ENCODE assay signal across 1 cellular context in the genomic region with DNA sequence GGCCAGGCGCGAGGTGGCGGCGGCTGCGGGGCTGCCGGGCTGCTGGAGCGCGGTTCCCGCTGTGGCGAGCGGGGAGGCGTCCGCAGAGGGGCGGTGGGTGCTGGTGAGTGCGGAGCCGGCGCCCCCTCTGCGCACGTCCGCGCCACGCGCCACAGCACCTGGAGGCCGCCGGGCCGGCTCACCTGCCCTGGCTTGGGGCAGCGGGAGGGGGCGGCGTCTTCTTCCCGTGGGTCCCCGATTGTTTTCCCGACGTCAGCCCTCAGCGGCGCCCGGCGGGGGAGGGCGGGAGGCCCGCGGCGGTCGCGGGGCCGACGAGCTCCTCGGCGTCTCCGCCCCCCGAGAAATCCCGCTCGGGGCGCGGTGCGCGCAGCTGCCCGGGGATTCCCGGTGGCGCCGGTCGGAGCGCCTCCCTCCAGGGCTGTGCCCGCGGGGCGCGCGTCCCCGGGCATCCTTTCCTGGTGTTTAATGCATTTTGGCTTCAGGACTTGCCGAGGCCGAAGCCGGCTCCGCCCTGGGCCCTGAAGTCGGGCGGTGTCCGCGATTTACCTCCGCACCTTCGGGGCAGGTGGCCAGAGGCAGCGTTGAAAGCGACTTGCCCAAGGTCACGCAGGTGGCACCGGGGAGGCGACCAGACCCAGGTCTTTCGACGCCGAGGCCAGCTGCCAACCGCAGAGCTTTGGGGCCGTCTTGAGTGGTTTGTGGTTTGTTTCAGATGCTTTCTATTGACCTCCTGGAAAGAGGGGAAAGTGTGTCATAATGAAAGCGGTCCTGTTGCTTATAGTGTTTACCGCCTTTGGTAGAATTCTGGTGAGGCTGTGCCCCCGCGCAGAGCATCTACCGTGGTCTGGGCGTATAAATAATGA.
TF ChIP-seq lines count a peak whose summit lies in the region.

No MANE protein-coding gene starts in this region.

TF ChIP-seq in HepG2, 621 proteins besides CTCF, POLR2A, EP300 and RAD21 (continued from another document and continues in another):
- TF ChIP-seq, protein P1, sequence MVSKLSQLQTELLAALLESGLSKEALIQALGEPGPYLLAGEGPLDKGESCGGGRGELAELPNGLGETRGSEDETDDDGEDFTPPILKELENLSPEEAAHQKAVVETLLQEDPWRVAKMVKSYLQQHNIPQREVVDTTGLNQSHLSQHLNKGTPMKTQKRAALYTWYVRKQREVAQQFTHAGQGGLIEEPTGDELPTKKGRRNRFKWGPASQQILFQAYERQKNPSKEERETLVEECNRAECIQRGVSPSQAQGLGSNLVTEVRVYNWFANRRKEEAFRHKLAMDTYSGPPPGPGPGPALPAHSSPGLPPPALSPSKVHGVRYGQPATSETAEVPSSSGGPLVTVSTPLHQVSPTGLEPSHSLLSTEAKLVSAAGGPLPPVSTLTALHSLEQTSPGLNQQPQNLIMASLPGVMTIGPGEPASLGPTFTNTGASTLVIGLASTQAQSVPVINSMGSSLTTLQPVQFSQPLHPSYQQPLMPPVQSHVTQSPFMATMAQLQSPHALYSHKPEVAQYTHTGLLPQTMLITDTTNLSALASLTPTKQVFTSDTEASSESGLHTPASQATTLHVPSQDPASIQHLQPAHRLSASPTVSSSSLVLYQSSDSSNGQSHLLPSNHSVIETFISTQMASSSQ (IDR thresholded peaks at IDR 0.05; ENCODE audit: low read depth), result no peak
- TF ChIP-seq, protein P1 (CRISPR knock-in tag; IDR thresholded peaks at IDR 0.05; ENCODE audit: borderline replicate concordance), result no peak
- TF ChIP-seq ZNF777 (CRISPR knock-in tag; IDR thresholded peaks at IDR 0.05) (peak; percentile 98), PAX8 (CRISPR knock-in tag; IDR thresholded peaks at IDR 0.05; ENCODE audit: borderline replicate concordance) (no peak), NFATC3 (CRISPR knock-in tag; IDR thresholded peaks at IDR 0.05) (no peak), MYC (CRISPR knock-in tag; IDR thresholded peaks at IDR 0.05; ENCODE audit: borderline replicate concordance) (no peak), POGZ (CRISPR knock-in tag; IDR thresholded peaks at IDR 0.05) (no peak), ZNF274 (CRISPR knock-in tag; IDR thresholded peaks at IDR 0.05) (no peak; the same call in 1 of the 2 replicates), TOE1 (CRISPR knock-in tag; IDR thresholded peaks at IDR 0.05) (no peak), ELF1 (CRISPR knock-in tag; IDR thresholded peaks at IDR 0.05) (no peak), ZNF703 (CRISPR knock-in tag; IDR thresholded peaks at IDR 0.05; ENCODE audit: borderline replicate concordance) (no peak), GZF1 (CRISPR knock-in tag; IDR thresholded peaks at IDR 0.05) (no peak), ZNF616 (CRISPR knock-in tag; IDR thresholded peaks at IDR 0.05; ENCODE audit: low read depth) (no peak; the same call in 1 of the 2 replicates), NCOA5 (CRISPR knock-in tag; IDR thresholded peaks at IDR 0.05) (no peak)
- TF ChIP-seq, protein P2, sequence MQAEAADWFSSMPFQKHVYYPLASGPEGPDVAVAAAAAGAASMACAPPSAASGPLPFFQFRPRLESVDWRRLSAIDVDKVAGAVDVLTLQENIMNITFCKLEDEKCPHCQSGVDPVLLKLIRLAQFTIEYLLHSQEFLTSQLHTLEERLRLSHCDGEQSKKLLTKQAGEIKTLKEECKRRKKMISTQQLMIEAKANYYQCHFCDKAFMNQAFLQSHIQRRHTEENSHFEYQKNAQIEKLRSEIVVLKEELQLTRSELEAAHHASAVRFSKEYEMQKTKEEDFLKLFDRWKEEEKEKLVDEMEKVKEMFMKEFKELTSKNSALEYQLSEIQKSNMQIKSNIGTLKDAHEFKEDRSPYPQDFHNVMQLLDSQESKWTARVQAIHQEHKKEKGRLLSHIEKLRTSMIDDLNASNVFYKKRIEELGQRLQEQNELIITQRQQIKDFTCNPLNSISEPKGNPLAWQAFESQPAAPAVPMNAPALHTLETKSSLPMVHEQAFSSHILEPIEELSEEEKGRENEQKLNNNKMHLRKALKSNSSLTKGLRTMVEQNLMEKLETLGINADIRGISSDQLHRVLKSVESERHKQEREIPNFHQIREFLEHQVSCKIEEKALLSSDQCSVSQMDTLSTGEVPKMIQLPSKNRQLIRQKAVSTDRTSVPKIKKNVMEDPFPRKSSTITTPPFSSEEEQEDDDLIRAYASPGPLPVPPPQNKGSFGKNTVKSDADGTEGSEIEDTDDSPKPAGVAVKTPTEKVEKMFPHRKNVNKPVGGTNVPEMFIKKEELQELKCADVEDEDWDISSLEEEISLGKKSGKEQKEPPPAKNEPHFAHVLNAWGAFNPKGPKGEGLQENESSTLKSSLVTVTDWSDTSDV (CRISPR knock-in tag; IDR thresholded peaks at IDR 0.05), result no peak
- TF ChIP-seq, protein P3, sequence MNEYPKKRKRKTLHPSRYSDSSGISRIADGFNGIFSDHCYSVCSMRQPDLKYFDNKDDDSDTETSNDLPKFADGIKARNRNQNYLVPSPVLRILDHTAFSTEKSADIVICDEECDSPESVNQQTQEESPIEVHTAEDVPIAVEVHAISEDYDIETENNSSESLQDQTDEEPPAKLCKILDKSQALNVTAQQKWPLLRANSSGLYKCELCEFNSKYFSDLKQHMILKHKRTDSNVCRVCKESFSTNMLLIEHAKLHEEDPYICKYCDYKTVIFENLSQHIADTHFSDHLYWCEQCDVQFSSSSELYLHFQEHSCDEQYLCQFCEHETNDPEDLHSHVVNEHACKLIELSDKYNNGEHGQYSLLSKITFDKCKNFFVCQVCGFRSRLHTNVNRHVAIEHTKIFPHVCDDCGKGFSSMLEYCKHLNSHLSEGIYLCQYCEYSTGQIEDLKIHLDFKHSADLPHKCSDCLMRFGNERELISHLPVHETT (CRISPR knock-in tag; conservative IDR thresholded peaks at IDR 0.05), result peak; percentile 58; the same call in 1 of the 2 replicates
- TF ChIP-seq, protein P4, sequence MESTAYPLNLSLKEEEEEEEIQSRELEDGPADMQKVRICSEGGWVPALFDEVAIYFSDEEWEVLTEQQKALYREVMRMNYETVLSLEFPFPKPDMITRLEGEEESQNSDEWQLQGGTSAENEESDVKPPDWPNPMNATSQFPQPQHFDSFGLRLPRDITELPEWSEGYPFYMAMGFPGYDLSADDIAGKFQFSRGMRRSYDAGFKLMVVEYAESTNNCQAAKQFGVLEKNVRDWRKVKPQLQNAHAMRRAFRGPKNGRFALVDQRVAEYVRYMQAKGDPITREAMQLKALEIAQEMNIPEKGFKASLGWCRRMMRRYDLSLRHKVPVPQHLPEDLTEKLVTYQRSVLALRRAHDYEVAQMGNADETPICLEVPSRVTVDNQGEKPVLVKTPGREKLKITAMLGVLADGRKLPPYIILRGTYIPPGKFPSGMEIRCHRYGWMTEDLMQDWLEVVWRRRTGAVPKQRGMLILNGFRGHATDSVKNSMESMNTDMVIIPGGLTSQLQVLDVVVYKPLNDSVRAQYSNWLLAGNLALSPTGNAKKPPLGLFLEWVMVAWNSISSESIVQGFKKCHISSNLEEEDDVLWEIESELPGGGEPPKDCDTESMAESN (CRISPR knock-in tag; conservative IDR thresholded peaks at IDR 0.05), result 0 out of 2 replicates have a peak, but pooled peaks have one; percentile 43
- TF ChIP-seq, protein P5, sequence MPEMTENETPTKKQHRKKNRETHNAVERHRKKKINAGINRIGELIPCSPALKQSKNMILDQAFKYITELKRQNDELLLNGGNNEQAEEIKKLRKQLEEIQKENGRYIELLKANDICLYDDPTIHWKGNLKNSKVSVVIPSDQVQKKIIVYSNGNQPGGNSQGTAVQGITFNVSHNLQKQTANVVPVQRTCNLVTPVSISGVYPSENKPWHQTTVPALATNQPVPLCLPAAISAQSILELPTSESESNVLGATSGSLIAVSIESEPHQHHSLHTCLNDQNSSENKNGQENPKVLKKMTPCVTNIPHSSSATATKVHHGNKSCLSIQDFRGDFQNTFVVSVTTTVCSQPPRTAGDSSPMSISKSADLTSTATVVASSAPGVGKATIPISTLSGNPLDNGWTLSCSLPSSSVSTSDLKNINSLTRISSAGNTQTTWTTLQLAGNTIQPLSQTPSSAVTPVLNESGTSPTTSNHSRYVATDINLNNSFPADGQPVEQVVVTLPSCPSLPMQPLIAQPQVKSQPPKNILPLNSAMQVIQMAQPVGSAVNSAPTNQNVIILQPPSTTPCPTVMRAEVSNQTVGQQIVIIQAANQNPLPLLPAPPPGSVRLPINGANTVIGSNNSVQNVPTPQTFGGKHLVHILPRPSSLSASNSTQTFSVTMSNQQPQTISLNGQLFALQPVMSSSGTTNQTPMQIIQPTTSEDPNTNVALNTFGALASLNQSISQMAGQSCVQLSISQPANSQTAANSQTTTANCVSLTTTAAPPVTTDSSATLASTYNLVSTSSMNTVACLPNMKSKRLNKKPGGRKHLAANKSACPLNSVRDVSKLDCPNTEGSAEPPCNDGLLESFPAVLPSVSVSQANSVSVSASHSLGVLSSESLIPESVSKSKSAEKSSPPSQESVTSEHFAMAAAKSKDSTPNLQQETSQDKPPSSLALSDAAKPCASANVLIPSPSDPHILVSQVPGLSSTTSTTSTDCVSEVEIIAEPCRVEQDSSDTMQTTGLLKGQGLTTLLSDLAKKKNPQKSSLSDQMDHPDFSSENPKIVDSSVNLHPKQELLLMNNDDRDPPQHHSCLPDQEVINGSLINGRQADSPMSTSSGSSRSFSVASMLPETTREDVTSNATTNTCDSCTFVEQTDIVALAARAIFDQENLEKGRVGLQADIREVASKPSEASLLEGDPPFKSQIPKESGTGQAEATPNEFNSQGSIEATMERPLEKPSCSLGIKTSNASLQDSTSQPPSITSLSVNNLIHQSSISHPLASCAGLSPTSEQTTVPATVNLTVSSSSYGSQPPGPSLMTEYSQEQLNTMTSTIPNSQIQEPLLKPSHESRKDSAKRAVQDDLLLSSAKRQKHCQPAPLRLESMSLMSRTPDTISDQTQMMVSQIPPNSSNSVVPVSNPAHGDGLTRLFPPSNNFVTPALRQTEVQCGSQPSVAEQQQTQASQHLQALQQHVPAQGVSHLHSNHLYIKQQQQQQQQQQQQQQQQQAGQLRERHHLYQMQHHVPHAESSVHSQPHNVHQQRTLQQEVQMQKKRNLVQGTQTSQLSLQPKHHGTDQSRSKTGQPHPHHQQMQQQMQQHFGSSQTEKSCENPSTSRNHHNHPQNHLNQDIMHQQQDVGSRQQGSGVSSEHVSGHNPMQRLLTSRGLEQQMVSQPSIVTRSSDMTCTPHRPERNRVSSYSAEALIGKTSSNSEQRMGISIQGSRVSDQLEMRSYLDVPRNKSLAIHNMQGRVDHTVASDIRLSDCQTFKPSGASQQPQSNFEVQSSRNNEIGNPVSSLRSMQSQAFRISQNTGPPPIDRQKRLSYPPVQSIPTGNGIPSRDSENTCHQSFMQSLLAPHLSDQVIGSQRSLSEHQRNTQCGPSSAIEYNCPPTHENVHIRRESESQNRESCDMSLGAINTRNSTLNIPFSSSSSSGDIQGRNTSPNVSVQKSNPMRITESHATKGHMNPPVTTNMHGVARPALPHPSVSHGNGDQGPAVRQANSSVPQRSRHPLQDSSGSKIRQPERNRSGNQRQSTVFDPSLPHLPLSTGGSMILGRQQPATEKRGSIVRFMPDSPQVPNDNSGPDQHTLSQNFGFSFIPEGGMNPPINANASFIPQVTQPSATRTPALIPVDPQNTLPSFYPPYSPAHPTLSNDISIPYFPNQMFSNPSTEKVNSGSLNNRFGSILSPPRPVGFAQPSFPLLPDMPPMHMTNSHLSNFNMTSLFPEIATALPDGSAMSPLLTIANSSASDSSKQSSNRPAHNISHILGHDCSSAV (CRISPR knock-in tag; IDR thresholded peaks at IDR 0.05; ENCODE audit: borderline replicate concordance), result no peak
